8 cellular contexts compared by ENCODE assay signal in genomic region chr14:91315844-91316267, GRCh38.
DNase-seq lines count a peak whose midpoint lies in the region; ATAC-seq and TF ChIP-seq lines count a peak whose summit lies in the region.

No MANE protein-coding gene starts in this region.

- no peak overlapping the region for H3K4me3 ChIP-seq in BE2C (ENCODE audit: low read depth, low read length)

- H3K27ac Mint-ChIP-seq in natural killer cell treated with Interleukin-12 subunit alpha and Interleukin-12 subunit beta and Interleukin-15 and Interleukin-18, amount 100 ng/mL, for 72 hours: peak overlapping the region; percentile 93 to 94

- no peak for TF ChIP-seq CTCF in BE2C (IDR thresholded peaks at IDR 0.05; ENCODE audit: low read depth, low read length)

- no peaks in the 10 kb centered on the region for H3K9me3 Mint-ChIP-seq in natural killer cell treated with Interleukin-12 subunit alpha and Interleukin-12 subunit beta and Interleukin-15 and Interleukin-18, amount 100 ng/mL, for 72 hours

- H3K4me1 Mint-ChIP-seq in natural killer cell treated with Interleukin-12 subunit alpha and Interleukin-12 subunit beta and Interleukin-15 and Interleukin-18, amount 100 ng/mL, for 72 hours (ENCODE audit: low read depth in 2 of 2): peaks cover 54 to 63% of the 10 kb centered on the region in 2 donors

- DNase-seq in CD1c-positive myeloid dendritic cell (ENCODE audit: extremely low spot score) (peak; percentile 77), HT1080 (ENCODE audit: low read depth) (peak; percentile 55), BE2C (no peak), NCI-H1417 (lab: John Stamatoyannopoulos, UW) (no peak), NCI-H1092 treated with DMSO at 0.1 percent for 48 hours (lab: John Stamatoyannopoulos, UW) (no peak)
- DNase-seq in activated CD8-positive, alpha-beta memory T cell treated with anti-CD3 and anti-CD28 coated beads for 24 hours: peak; percentile 89
- DNase-seq in natural killer cell treated with Interleukin-12 subunit alpha and Interleukin-12 subunit beta and Interleukin-15 and Interleukin-18, amount 100 ng/mL, for 72 hours (ENCODE audit: low spot score): peak; percentile 94

- no peaks in the 10 kb centered on the region for H3K4me1 ChIP-seq in BE2C

- H3K36me3 ChIP-seq in BE2C: no peaks in the 10 kb centered on the region

- ATAC-seq in GM21367 (IDR thresholded peaks at IDR 0.05; ENCODE audit: unreplicated experiment): peak; percentile 78
- peak; percentile 91 to 94 for ATAC-seq in natural killer cell treated with Interleukin-12 subunit alpha and Interleukin-12 subunit beta and Interleukin-15 and Interleukin-18, amount 100 ng/mL, for 72 hours

- peaks cover 16% of the 10 kb centered on the region for H3K36me3 Mint-ChIP-seq in natural killer cell treated with Interleukin-12 subunit alpha and Interleukin-12 subunit beta and Interleukin-15 and Interleukin-18, amount 100 ng/mL, for 72 hours

- H3K4me3 Mint-ChIP-seq in natural killer cell treated with Interleukin-12 subunit alpha and Interleukin-12 subunit beta and Interleukin-15 and Interleukin-18, amount 100 ng/mL, for 72 hours: peak overlapping the region; percentile 87

- H3K9me3 ChIP-seq in BE2C: no peaks in the 10 kb centered on the region; the same call in 1 of the 2 replicates

- H3K27me3 Mint-ChIP-seq in natural killer cell treated with Interleukin-12 subunit alpha and Interleukin-12 subunit beta and Interleukin-15 and Interleukin-18, amount 100 ng/mL, for 72 hours: no peaks in the 10 kb centered on the region

- H3K27me3 ChIP-seq in BE2C: no peaks in the 10 kb centered on the region

Comparison
In these comparisons a context has a peak if more than half of its experiments do, and no peak if none do; other contexts are left out.
1. DNase-seq: peak in CD1c-positive myeloid dendritic cell (single experiment), HT1080 (single experiment), activated CD8-positive, alpha-beta memory T cell treated with anti-CD3 and anti-CD28 coated beads for 24 hours (single experiment) and natural killer cell treated with Interleukin-12 subunit alpha and Interleukin-12 subunit beta and Interleukin-15 and Interleukin-18, amount 100 ng/mL, for 72 hours (single experiment); none in BE2C (single experiment), NCI-H1417 (0 of 3) and NCI-H1092 treated with DMSO at 0.1 percent for 48 hours (single experiment).